In genomic region chrX:110442631-110443030, GRCh38 we compare ENCODE assay signal across 8 cellular contexts.
DNase-seq lines count a peak whose midpoint lies in the region; ATAC-seq and TF ChIP-seq lines count a peak whose summit lies in the region.

No MANE protein-coding gene starts in this region.

- no peak for TF ChIP-seq POLR2A in erythroblast (IDR thresholded peaks at IDR 0.05; ENCODE audit: low read length)

- TF ChIP-seq CTCF in AG10803 (conservative IDR thresholded peaks at IDR 0.05; ENCODE audit: low read length) = peak; percentile 32

- ATAC-seq in GM18517 (IDR thresholded peaks at IDR 0.05; ENCODE audit: unreplicated experiment) = peak; percentile 82
- peak; percentile 58 for ATAC-seq in HG02870 (IDR thresholded peaks at IDR 0.05; ENCODE audit: unreplicated experiment)
- ATAC-seq in activated CD4-positive, CD25-positive, alpha-beta regulatory T cell treated with anti-CD3 and anti-CD28 coated beads, Interleukin-2, amount 50 U/mL, for 24 hours = no peak

- no peak overlapping the region for H3K4me3 ChIP-seq in AG10803 (ENCODE audit: low read length)

- DNase-seq in AG10803 (ENCODE audit: low read depth) = peak; percentile 11
- DNase-seq in NCI-H524 treated with DMSO at 0.1 percent for 48 hours (lab: John Stamatoyannopoulos, UW) = peak; percentile 39
- DNase-seq in erythroblast (lab: John Stamatoyannopoulos, UW) = peak; percentile 23 to 33
- no peak for DNase-seq in ecto neural progenitor cell (ENCODE audit: low spot score)
- DNase-seq in activated CD4-positive, alpha-beta T cell treated with anti-CD3 and anti-CD28 coated beads, Interleukin-2, amount 50 U/mL, for 1 hour = no peak

Comparison
In these comparisons a context has a peak if more than half of its experiments do, and no peak if none do; other contexts are left out.
1. DNase-seq: peak in AG10803 (single experiment), NCI-H524 treated with DMSO at 0.1 percent for 48 hours (single experiment) and erythroblast (2 of 2); none in ecto neural progenitor cell (single experiment) and activated CD4-positive, alpha-beta T cell treated with anti-CD3 and anti-CD28 coated beads, Interleukin-2, amount 50 U/mL, for 1 hour (single experiment).
2. ATAC-seq: peak in GM18517 (single experiment) and HG02870 (single experiment); none in activated CD4-positive, CD25-positive, alpha-beta regulatory T cell treated with anti-CD3 and anti-CD28 coated beads, Interleukin-2, amount 50 U/mL, for 24 hours (0 of 2).